Comparison of ENCODE assay signal across 7 cellular contexts in genomic region chr13:104764600-104764999, GRCh38.
"Had no signal": no experiment of that assay in that cellular context is flagged by ENCODE, and none has a peak within 500 bp of the region (broad histone marks: within the 10 kb centered on the region; RNA-seq: fewer than 3 reads in every experiment).

No MANE protein-coding gene starts in this region.

- H3K4me3 ChIP-seq: GM23248, HAP-1 had no signal

- H3K4me1 ChIP-seq: HAP-1 had no signal

- H3K9ac ChIP-seq: GM23248 had no signal

- H3K36me3 ChIP-seq: HAP-1 had no signal

- ATAC-seq: HCT116 had no signal

- H3K9me3 ChIP-seq: HAP-1 had no signal

- DNase-seq: GM23248, GOT3, H7, HFFc6, IMR-90 had no signal
